In the genomic region with DNA sequence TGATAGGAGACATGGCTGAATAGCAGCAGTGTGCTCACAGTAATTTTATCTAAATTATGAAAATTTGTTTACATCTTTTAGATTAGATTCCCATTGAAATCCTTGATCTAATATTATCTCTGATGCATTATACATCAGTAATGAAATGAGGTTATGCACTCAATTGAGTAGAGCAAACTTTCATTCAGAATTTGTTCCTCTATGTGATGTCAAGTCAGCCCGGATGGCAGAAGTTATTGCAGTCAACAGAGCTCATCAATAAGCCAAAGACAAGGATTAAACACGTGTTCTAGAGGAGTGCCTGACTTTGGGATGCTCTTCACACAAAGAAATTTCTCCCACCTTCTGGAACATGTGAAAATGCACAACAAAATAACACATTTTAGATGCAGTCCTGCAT, we compare ENCODE assay signal across 24 cellular contexts.
"Had no signal": no experiment of that assay in that cellular context is flagged by ENCODE, and none has a peak within 500 bp of the region (broad histone marks: within the 10 kb centered on the region; RNA-seq: fewer than 3 reads in every experiment).

No MANE protein-coding gene starts in this region.

- H3K4me3 Mint-ChIP-seq: dendritic cell treated with granulocyte-macrophage colony-stimulating factor and Interleukin-4, amounts not matched to agents 40 ng/mL and 50 ng/mL, for 4 days; effector memory CD8-positive, alpha-beta T cell; immature natural killer cell; mesothelial cell of epicardium; naive B cell; natural killer cell had no signal

- H3K27me3 ChIP-seq: colonic mucosa, foreskin keratinocyte, hepatocyte had no signal

- ATAC-seq: effector memory CD8-positive, alpha-beta T cell; foreskin keratinocyte; gastroesophageal sphincter; heart left ventricle; left colon; left lung; left ventricle myocardium superior; lower lobe of right lung; mucosa of descending colon; natural killer cell had no signal

- H3K27ac ChIP-seq: colonic mucosa, esophagus muscularis mucosa, foreskin keratinocyte, gastroesophageal sphincter, heart left ventricle, hepatocyte, left lung, lower lobe of right lung had no signal

- H3K27me3 Mint-ChIP-seq: dendritic cell treated with granulocyte-macrophage colony-stimulating factor and Interleukin-4, amounts not matched to agents 40 ng/mL and 50 ng/mL, for 4 days; naive B cell had no signal

- H3K4me2 ChIP-seq: hepatocyte had no signal

- H3K36me3 ChIP-seq: colonic mucosa, esophagus muscularis mucosa, gastroesophageal sphincter, heart left ventricle, left lung, lower lobe of right lung had no signal

- H3K9me3 Mint-ChIP-seq: dendritic cell treated with granulocyte-macrophage colony-stimulating factor and Interleukin-4, amounts not matched to agents 40 ng/mL and 50 ng/mL, for 4 days; effector memory CD8-positive, alpha-beta T cell; immature natural killer cell; naive B cell; natural killer cell had no signal

- H3K27ac Mint-ChIP-seq: dendritic cell treated with granulocyte-macrophage colony-stimulating factor and Interleukin-4, amounts not matched to agents 40 ng/mL and 50 ng/mL, for 4 days; effector memory CD8-positive, alpha-beta T cell; immature natural killer cell; mesothelial cell of epicardium; naive B cell; natural killer cell had no signal

- H3K4me3 ChIP-seq: colonic mucosa, esophagus muscularis mucosa, gastroesophageal sphincter, heart left ventricle, hepatocyte, left lung, lower lobe of right lung, mucosa of descending colon had no signal

- H3K4me1 Mint-ChIP-seq: mesothelial cell of epicardium, naive B cell, natural killer cell had no signal

- H3K36me3 Mint-ChIP-seq: immature natural killer cell, naive B cell, natural killer cell had no signal

- DNase-seq: colonic mucosa; cortex of kidney; effector CD8-positive, alpha-beta T cell; effector memory CD8-positive, alpha-beta T cell; foreskin keratinocyte; heart left ventricle; hypothalamus; immature natural killer cell; islet precursor cell; kidney; kidney glomerular epithelial cell; left colon; left lung; left ventricle myocardium superior; lower lobe of right lung; mesenchymal stem cell; mucosa of descending colon; naive B cell; natural killer cell had no signal

- H3K9me3 ChIP-seq: colonic mucosa, esophagus muscularis mucosa, gastroesophageal sphincter, heart left ventricle, left lung, lower lobe of right lung, mucosa of descending colon had no signal

- H3K4me1 ChIP-seq: colonic mucosa, esophagus muscularis mucosa, foreskin keratinocyte, gastroesophageal sphincter, heart left ventricle, left lung, lower lobe of right lung had no signal
